In genomic region chr19:33047422-33047821, GRCh38 we compare ENCODE assay signal across 1 cellular context.
TF ChIP-seq lines count a peak whose summit lies in the region.

No MANE protein-coding gene starts in this region.

TF ChIP-seq in HEK293, 187 proteins besides CTCF, POLR2A, EP300 and RAD21 (continued from another document):
- TF ChIP-seq ZNF488 (tag by site-specific recombination; IDR thresholded peaks at IDR 0.05) (no peak), ZNF157 (tag by site-specific recombination; IDR thresholded peaks at IDR 0.05) (no peak), REPIN1 (tag by site-specific recombination; IDR thresholded peaks at IDR 0.05; ENCODE audit: low read depth) (no peak), ZBTB6 (tag by site-specific recombination; IDR thresholded peaks at IDR 0.05) (no peak), ZNF501 (tag by site-specific recombination; IDR thresholded peaks at IDR 0.05) (no peak), ZNF19 (tag by site-specific recombination; IDR thresholded peaks at IDR 0.05; ENCODE audit: low read depth) (no peak), ZNF10 (tag by site-specific recombination; IDR thresholded peaks at IDR 0.05) (no peak), ZNF596 (tag by site-specific recombination; IDR thresholded peaks at IDR 0.05) (no peak), ZNF239 (tag by site-specific recombination; IDR thresholded peaks at IDR 0.05) (no peak), ZNF354C (tag by site-specific recombination; IDR thresholded peaks at IDR 0.05; ENCODE audit: borderline replicate concordance, low read depth) (no peak), ZFP3 (tag by site-specific recombination; IDR thresholded peaks at IDR 0.05; ENCODE audit: low read depth) (no peak), SETDB1 (IDR thresholded peaks at IDR 0.05; ENCODE audit: insufficient read length, low read length) (no peak), ZBTB17 (tag by site-specific recombination; IDR thresholded peaks at IDR 0.05) (no peak), ZNF76 (tag by site-specific recombination; IDR thresholded peaks at IDR 0.05; ENCODE audit: borderline replicate concordance, low read depth) (no peak), ZNF274 (IDR thresholded peaks at IDR 0.05; ENCODE audit: low read length) (no peak), ZNF274 (tag by site-specific recombination; IDR thresholded peaks at IDR 0.05; ENCODE audit: borderline replicate concordance) (no peak), ZNF548 (tag by site-specific recombination; IDR thresholded peaks at IDR 0.05) (no peak), ZNF777 (tag by site-specific recombination; IDR thresholded peaks at IDR 0.05; ENCODE audit: borderline replicate concordance) (no peak), ZNF776 (tag by site-specific recombination; IDR thresholded peaks at IDR 0.05; ENCODE audit: borderline replicate concordance) (no peak), SALL2 (tag by site-specific recombination; IDR thresholded peaks at IDR 0.05; ENCODE audit: borderline replicate concordance) (no peak), ZNF561 (tag by site-specific recombination; IDR thresholded peaks at IDR 0.05; ENCODE audit: borderline replicate concordance) (peak; percentile 43; the same call in 1 of the 2 replicates), EGR2 (tag by site-specific recombination; IDR thresholded peaks at IDR 0.05; ENCODE audit: low read depth) (peak; percentile 64), MEIS1 (CRISPR knock-in tag; IDR thresholded peaks at IDR 0.05; ENCODE audit: borderline replicate concordance) (no peak), HOXD13 (CRISPR knock-in tag; IDR thresholded peaks at IDR 0.05; ENCODE audit: borderline replicate concordance) (no peak), ZNF138 (tag by site-specific recombination; IDR thresholded peaks at IDR 0.05; ENCODE audit: borderline replicate concordance) (no peak), ZNF394 (tag by site-specific recombination; IDR thresholded peaks at IDR 0.05; ENCODE audit: borderline replicate concordance) (no peak), ZSCAN23 (tag by site-specific recombination; IDR thresholded peaks at IDR 0.05) (no peak), ZSCAN16 (tag by site-specific recombination; IDR thresholded peaks at IDR 0.05) (no peak), ZBTB1 (tag by site-specific recombination; IDR thresholded peaks at IDR 0.05) (no peak), MYNN (tag by site-specific recombination; IDR thresholded peaks at IDR 0.05; ENCODE audit: borderline replicate concordance) (no peak), ZNF510 (tag by site-specific recombination; IDR thresholded peaks at IDR 0.05; ENCODE audit: insufficient replicate concordance) (no peak), ZNF23 (tag by site-specific recombination; IDR thresholded peaks at IDR 0.05; ENCODE audit: borderline replicate concordance) (no peak), ZNF121 (tag by site-specific recombination; IDR thresholded peaks at IDR 0.05) (no peak), ZNF558 (tag by site-specific recombination; IDR thresholded peaks at IDR 0.05) (no peak), ZBTB21 (tag by site-specific recombination; IDR thresholded peaks at IDR 0.05) (no peak), BCL11B (tag by site-specific recombination; IDR thresholded peaks at IDR 0.05; ENCODE audit: low read depth) (no peak), ZNF24 (tag by site-specific recombination; IDR thresholded peaks at IDR 0.05) (no peak), OSR2 (tag by site-specific recombination; IDR thresholded peaks at IDR 0.05) (no peak), KLF10 (tag by site-specific recombination; IDR thresholded peaks at IDR 0.05) (0 out of 2 replicates have a peak, but pooled peaks have one; percentile 41), KLF1 (tag by site-specific recombination; IDR thresholded peaks at IDR 0.05) (peak; percentile 98)
- TF ChIP-seq, protein P1, sequence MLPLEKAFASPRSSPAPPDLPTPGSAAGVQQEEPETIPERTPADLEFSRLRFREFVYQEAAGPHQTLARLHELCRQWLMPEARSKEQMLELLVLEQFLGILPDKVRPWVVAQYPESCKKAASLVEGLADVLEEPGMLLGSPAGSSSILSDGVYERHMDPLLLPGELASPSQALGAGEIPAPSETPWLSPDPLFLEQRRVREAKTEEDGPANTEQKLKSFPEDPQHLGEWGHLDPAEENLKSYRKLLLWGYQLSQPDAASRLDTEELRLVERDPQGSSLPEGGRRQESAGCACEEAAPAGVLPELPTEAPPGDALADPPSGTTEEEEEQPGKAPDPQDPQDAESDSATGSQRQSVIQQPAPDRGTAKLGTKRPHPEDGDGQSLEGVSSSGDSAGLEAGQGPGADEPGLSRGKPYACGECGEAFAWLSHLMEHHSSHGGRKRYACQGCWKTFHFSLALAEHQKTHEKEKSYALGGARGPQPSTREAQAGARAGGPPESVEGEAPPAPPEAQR (tag by site-specific recombination; IDR thresholded peaks at IDR 0.05) = no peak
- TF ChIP-seq, protein P2, sequence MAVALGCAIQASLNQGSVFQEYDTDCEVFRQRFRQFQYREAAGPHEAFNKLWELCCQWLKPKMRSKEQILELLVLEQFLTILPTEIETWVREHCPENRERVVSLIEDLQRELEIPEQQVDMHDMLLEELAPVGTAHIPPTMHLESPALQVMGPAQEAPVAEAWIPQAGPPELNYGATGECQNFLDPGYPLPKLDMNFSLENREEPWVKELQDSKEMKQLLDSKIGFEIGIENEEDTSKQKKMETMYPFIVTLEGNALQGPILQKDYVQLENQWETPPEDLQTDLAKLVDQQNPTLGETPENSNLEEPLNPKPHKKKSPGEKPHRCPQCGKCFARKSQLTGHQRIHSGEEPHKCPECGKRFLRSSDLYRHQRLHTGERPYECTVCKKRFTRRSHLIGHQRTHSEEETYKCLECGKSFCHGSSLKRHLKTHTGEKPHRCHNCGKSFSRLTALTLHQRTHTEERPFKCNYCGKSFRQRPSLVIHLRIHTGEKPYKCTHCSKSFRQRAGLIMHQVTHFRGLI (tag by site-specific recombination; IDR thresholded peaks at IDR 0.05) = no peak
- TF ChIP-seq, protein P3, sequence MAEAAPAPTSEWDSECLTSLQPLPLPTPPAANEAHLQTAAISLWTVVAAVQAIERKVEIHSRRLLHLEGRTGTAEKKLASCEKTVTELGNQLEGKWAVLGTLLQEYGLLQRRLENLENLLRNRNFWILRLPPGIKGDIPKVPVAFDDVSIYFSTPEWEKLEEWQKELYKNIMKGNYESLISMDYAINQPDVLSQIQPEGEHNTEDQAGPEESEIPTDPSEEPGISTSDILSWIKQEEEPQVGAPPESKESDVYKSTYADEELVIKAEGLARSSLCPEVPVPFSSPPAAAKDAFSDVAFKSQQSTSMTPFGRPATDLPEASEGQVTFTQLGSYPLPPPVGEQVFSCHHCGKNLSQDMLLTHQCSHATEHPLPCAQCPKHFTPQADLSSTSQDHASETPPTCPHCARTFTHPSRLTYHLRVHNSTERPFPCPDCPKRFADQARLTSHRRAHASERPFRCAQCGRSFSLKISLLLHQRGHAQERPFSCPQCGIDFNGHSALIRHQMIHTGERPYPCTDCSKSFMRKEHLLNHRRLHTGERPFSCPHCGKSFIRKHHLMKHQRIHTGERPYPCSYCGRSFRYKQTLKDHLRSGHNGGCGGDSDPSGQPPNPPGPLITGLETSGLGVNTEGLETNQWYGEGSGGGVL (tag by site-specific recombination; IDR thresholded peaks at IDR 0.05) = no peak
- TF ChIP-seq, protein P4, sequence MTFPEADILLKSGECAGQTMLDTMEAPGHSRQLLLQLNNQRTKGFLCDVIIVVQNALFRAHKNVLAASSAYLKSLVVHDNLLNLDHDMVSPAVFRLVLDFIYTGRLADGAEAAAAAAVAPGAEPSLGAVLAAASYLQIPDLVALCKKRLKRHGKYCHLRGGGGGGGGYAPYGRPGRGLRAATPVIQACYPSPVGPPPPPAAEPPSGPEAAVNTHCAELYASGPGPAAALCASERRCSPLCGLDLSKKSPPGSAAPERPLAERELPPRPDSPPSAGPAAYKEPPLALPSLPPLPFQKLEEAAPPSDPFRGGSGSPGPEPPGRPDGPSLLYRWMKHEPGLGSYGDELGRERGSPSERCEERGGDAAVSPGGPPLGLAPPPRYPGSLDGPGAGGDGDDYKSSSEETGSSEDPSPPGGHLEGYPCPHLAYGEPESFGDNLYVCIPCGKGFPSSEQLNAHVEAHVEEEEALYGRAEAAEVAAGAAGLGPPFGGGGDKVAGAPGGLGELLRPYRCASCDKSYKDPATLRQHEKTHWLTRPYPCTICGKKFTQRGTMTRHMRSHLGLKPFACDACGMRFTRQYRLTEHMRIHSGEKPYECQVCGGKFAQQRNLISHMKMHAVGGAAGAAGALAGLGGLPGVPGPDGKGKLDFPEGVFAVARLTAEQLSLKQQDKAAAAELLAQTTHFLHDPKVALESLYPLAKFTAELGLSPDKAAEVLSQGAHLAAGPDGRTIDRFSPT (tag by site-specific recombination; IDR thresholded peaks at IDR 0.05) = peak; percentile 61; the same call in 1 of the 2 replicates
TF ChIP-seq in HEK293: peak in this region for 13.
